In genomic region chr15:64095795-64096485, GRCh38 we compare ENCODE assay signal across 1 cellular context.
TF ChIP-seq lines count a peak whose summit lies in the region.

TSS of gene SNX1 (plus strand) at chr15:64095982. CDS start at chr15:64096014, 32 bp downstream.

TF ChIP-seq in HepG2, 621 proteins besides CTCF, POLR2A, EP300 and RAD21 (continued from another document and continues in another):
- TF ChIP-seq ZHX2 (IDR thresholded peaks at IDR 0.05; ENCODE audit: low read depth) (peak; percentile 90), ZHX2 (CRISPR knock-in tag; IDR thresholded peaks at IDR 0.05; ENCODE audit: borderline replicate concordance) (no peak), ZNF850 (CRISPR knock-in tag; conservative IDR thresholded peaks at IDR 0.05) (no peak), ELF1 (CRISPR knock-in tag; IDR thresholded peaks at IDR 0.05) (peak; percentile 83), ZNF253 (CRISPR knock-in tag; IDR thresholded peaks at IDR 0.05; ENCODE audit: borderline replicate concordance) (no peak), POGK (CRISPR knock-in tag; conservative IDR thresholded peaks at IDR 0.05) (peak; percentile 71), TOE1 (CRISPR knock-in tag; IDR thresholded peaks at IDR 0.05) (peak; percentile 59; the same call in 1 of the 2 replicates), ZNF432 (CRISPR knock-in tag; IDR thresholded peaks at IDR 0.05; ENCODE audit: borderline replicate concordance) (no peak), U2AF1 (optimal IDR thresholded peaks at IDR 0.05; ENCODE audit: low read depth, low read length) (no peak), ZNF891 (CRISPR knock-in tag; IDR thresholded peaks at IDR 0.05) (peak; percentile 44; the same call in 1 of the 2 replicates), GABPA (IDR thresholded peaks at IDR 0.05; ENCODE audit: low read depth, low read length) (peak; percentile 68), GABPA (CRISPR knock-in tag; IDR thresholded peaks at IDR 0.05; ENCODE audit: low read depth) (peak; percentile 96), STAG1 (CRISPR knock-in tag; IDR thresholded peaks at IDR 0.05) (no peak), MTF2 (CRISPR knock-in tag; IDR thresholded peaks at IDR 0.05; ENCODE audit: borderline replicate concordance) (no peak), RARG (CRISPR knock-in tag; IDR thresholded peaks at IDR 0.05; ENCODE audit: low read depth) (no peak), ZFP1 (CRISPR knock-in tag; IDR thresholded peaks at IDR 0.05) (peak; percentile 67; the same call in 1 of the 2 replicates), MAZ (IDR thresholded peaks at IDR 0.05; ENCODE audit: borderline replicate concordance, low read depth, low read length) (peak; percentile 68; the same call in 1 of the 2 replicates), MAZ (CRISPR knock-in tag; IDR thresholded peaks at IDR 0.05; ENCODE audit: low read depth) (peak; percentile 57), NFYC (CRISPR knock-in tag; IDR thresholded peaks at IDR 0.05) (peak; percentile 43; the same call in 1 of the 2 replicates), SP4 (CRISPR knock-in tag; IDR thresholded peaks at IDR 0.05) (peak; percentile 83), HHEX (CRISPR knock-in tag; IDR thresholded peaks at IDR 0.05) (0 out of 2 replicates have a peak, but pooled peaks have one; percentile 28), ZXDC (CRISPR knock-in tag; IDR thresholded peaks at IDR 0.05) (no peak), ZBTB21 (CRISPR knock-in tag; IDR thresholded peaks at IDR 0.05) (peak; percentile 67; the same call in 1 of the 2 replicates), RXRA (CRISPR knock-in tag; IDR thresholded peaks at IDR 0.05) (peak; percentile 78; the same call in 1 of the 2 replicates), JARID2 (CRISPR knock-in tag; IDR thresholded peaks at IDR 0.05; ENCODE audit: insufficient replicate concordance) (no peak), HDAC1 (CRISPR knock-in tag; IDR thresholded peaks at IDR 0.05) (peak; percentile 96), MAFG (CRISPR knock-in tag; IDR thresholded peaks at IDR 0.05) (no peak), MTF1 (CRISPR knock-in tag; IDR thresholded peaks at IDR 0.05) (peak; percentile 50; the same call in 1 of the 2 replicates)
- TF ChIP-seq, protein P1, sequence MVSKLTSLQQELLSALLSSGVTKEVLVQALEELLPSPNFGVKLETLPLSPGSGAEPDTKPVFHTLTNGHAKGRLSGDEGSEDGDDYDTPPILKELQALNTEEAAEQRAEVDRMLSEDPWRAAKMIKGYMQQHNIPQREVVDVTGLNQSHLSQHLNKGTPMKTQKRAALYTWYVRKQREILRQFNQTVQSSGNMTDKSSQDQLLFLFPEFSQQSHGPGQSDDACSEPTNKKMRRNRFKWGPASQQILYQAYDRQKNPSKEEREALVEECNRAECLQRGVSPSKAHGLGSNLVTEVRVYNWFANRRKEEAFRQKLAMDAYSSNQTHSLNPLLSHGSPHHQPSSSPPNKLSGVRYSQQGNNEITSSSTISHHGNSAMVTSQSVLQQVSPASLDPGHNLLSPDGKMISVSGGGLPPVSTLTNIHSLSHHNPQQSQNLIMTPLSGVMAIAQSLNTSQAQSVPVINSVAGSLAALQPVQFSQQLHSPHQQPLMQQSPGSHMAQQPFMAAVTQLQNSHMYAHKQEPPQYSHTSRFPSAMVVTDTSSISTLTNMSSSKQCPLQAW (CRISPR knock-in tag; IDR thresholded peaks at IDR 0.05), result peak; percentile 92
- TF ChIP-seq, protein P2, sequence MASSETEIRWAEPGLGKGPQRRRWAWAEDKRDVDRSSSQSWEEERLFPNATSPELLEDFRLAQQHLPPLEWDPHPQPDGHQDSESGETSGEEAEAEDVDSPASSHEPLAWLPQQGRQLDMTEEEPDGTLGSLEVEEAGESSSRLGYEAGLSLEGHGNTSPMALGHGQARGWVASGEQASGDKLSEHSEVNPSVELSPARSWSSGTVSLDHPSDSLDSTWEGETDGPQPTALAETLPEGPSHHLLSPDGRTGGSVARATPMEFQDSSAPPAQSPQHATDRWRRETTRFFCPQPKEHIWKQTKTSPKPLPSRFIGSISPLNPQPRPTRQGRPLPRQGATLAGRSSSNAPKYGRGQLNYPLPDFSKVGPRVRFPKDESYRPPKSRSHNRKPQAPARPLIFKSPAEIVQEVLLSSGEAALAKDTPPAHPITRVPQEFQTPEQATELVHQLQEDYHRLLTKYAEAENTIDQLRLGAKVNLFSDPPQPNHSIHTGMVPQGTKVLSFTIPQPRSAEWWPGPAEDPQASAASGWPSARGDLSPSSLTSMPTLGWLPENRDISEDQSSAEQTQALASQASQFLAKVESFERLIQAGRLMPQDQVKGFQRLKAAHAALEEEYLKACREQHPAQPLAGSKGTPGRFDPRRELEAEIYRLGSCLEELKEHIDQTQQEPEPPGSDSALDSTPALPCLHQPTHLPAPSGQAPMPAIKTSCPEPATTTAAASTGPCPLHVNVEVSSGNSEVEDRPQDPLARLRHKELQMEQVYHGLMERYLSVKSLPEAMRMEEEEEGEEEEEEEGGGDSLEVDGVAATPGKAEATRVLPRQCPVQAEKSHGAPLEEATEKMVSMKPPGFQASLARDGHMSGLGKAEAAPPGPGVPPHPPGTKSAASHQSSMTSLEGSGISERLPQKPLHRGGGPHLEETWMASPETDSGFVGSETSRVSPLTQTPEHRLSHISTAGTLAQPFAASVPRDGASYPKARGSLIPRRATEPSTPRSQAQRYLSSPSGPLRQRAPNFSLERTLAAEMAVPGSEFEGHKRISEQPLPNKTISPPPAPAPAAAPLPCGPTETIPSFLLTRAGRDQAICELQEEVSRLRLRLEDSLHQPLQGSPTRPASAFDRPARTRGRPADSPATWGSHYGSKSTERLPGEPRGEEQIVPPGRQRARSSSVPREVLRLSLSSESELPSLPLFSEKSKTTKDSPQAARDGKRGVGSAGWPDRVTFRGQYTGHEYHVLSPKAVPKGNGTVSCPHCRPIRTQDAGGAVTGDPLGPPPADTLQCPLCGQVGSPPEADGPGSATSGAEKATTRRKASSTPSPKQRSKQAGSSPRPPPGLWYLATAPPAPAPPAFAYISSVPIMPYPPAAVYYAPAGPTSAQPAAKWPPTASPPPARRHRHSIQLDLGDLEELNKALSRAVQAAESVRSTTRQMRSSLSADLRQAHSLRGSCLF (CRISPR knock-in tag; IDR thresholded peaks at IDR 0.05; ENCODE audit: borderline replicate concordance), result no peak
- TF ChIP-seq, protein P3, sequence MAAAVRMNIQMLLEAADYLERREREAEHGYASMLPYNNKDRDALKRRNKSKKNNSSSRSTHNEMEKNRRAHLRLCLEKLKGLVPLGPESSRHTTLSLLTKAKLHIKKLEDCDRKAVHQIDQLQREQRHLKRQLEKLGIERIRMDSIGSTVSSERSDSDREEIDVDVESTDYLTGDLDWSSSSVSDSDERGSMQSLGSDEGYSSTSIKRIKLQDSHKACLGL (CRISPR knock-in tag; IDR thresholded peaks at IDR 0.05), result no peak; the same call in 1 of the 2 replicates
- TF ChIP-seq, protein P4, sequence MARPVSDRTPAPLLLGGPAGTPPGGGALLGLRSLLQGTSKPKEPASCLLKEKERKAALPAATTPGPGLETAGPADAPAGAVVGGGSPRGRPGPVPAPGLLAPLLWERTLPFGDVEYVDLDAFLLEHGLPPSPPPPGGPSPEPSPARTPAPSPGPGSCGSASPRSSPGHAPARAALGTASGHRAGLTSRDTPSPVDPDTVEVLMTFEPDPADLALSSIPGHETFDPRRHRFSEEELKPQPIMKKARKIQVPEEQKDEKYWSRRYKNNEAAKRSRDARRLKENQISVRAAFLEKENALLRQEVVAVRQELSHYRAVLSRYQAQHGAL (CRISPR knock-in tag; IDR thresholded peaks at IDR 0.05; ENCODE audit: not compliant biosample characterization), result no peak
- TF ChIP-seq, protein P5, sequence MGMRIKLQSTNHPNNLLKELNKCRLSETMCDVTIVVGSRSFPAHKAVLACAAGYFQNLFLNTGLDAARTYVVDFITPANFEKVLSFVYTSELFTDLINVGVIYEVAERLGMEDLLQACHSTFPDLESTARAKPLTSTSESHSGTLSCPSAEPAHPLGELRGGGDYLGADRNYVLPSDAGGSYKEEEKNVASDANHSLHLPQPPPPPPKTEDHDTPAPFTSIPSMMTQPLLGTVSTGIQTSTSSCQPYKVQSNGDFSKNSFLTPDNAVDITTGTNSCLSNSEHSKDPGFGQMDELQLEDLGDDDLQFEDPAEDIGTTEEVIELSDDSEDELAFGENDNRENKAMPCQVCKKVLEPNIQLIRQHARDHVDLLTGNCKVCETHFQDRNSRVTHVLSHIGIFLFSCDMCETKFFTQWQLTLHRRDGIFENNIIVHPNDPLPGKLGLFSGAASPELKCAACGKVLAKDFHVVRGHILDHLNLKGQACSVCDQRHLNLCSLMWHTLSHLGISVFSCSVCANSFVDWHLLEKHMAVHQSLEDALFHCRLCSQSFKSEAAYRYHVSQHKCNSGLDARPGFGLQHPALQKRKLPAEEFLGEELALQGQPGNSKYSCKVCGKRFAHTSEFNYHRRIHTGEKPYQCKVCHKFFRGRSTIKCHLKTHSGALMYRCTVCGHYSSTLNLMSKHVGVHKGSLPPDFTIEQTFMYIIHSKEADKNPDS (CRISPR knock-in tag; IDR thresholded peaks at IDR 0.05), result no peak
